21 cellular contexts compared by ENCODE assay signal in the genomic region with DNA sequence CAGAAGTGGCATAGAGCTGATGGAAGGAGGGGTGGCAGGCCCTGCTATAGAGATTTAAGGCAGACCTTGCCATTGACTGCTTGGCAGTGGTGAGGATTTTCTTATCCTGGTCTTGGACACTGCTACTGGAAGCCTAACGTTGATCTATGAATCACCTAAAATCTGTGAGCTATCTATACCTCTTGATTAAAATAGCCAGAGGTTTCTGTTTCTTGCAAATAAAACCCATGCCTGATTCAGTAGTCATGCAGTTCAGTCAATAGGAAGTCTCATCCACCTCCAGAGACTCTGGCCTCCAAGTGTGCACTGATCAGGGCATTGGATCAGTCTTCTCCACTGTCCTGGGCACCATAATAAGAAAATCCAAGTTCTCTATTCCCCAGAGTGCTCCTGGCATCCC.
DNase-seq lines count a peak whose midpoint lies in the region; ATAC-seq and TF ChIP-seq lines count a peak whose summit lies in the region.
"Had no signal": no experiment of that assay in that cellular context is flagged by ENCODE, and none has a peak within 500 bp of the region (broad histone marks: within the 10 kb centered on the region; RNA-seq: fewer than 3 reads in every experiment).

No MANE protein-coding gene starts in this region.

- ATAC-seq in activated T-cell treated with anti-CD3 and anti-CD28 coated beads, Interleukin-2, amount 50 U/mL, for 4 hours: no peak
- no peak for ATAC-seq in HG02885 (IDR thresholded peaks at IDR 0.05; ENCODE audit: poor library complexity, unreplicated experiment)
- ATAC-seq: activated CD8-positive, alpha-beta T cell treated with anti-CD3 and anti-CD28 coated beads for 36 hours; left ventricle myocardium superior had no signal

- no peak overlapping the region for H3K4me3 Mint-ChIP-seq in activated T-cell treated with anti-CD3 and anti-CD28 coated beads, Interleukin-2, amount 50 U/mL, for 4 hours
- H3K4me3 Mint-ChIP-seq: activated CD8-positive, alpha-beta T cell treated with anti-CD3 and anti-CD28 coated beads for 36 hours; endodermal cell; stimulated activated naive CD8-positive, alpha-beta T cell treated with anti-CD3 and anti-CD28 coated beads, Interleukin-15, Interleukin-2, amounts not matched to agents 100 ng/mL and 50 ng/mL, for 24 hours had no signal

- no peaks in the 10 kb centered on the region for H3K27me3 Mint-ChIP-seq in activated T-cell treated with anti-CD3 and anti-CD28 coated beads, Interleukin-2, amount 50 U/mL, for 4 hours (ENCODE audit: low read depth)
- H3K27me3 Mint-ChIP-seq: activated CD8-positive, alpha-beta T cell treated with anti-CD3 and anti-CD28 coated beads for 36 hours; stimulated activated naive CD8-positive, alpha-beta T cell treated with anti-CD3 and anti-CD28 coated beads, Interleukin-15, Interleukin-2, amounts not matched to agents 100 ng/mL and 50 ng/mL, for 24 hours had no signal

- H3K9me3 Mint-ChIP-seq in activated T-cell treated with anti-CD3 and anti-CD28 coated beads, Interleukin-2, amount 50 U/mL, for 4 hours: no peaks in the 10 kb centered on the region
- H3K9me3 Mint-ChIP-seq: endodermal cell had no signal

- H3K4me3 ChIP-seq in fibroblast of mammary gland (ENCODE audit: control insufficient read depth, low read depth, low read length) (no peak overlapping the region), skeletal muscle satellite cell (ENCODE audit: low read length) (no peak overlapping the region)
- H3K4me3 ChIP-seq: coronary artery, thyroid gland had no signal

- TF ChIP-seq CTCF in fibroblast of mammary gland (conservative IDR thresholded peaks at IDR 0.05; ENCODE audit: control insufficient read depth, insufficient read depth, low read depth, low read length): no peak

- DNase-seq in GM03348 (ENCODE audit: low spot score): peak; percentile 9
- peak; percentile 63 for DNase-seq in RPMI7951 (ENCODE audit: low read depth)
- peak; percentile 39 for DNase-seq in fibroblast of mammary gland (ENCODE audit: low read depth)
- no peak for DNase-seq in activated T-cell treated with anti-CD3 and anti-CD28 coated beads, Interleukin-2, amount 50 U/mL, for 4 hours
- DNase-seq in Kasumi-1 (lab: John Stamatoyannopoulos, UW): no peak
- DNase-seq: activated CD8-positive, alpha-beta T cell treated with anti-CD3 and anti-CD28 coated beads for 36 hours; activated gamma-delta T cell; activated T-cell treated with anti-CD3 and anti-CD28 coated beads for 4 hours; DMS79 treated with DMSO at 0.1 percent for 48 hours; endodermal cell; left ventricle myocardium superior; NCI-H1436 treated with DMSO at 0.1 percent for 48 hours; NCI-H2171 treated with DMSO at 0.1 percent for 48 hours; NCI-H526; stimulated activated CD4-positive, alpha-beta T cell treated with anti-CD3 and anti-CD28 coated beads, Interleukin-12 subunit alpha, Interleukin-12 subunit beta, amount 100 ng/mL, for 4 hours; thyroid gland had no signal

- H3K4me1 ChIP-seq in skeletal muscle satellite cell (ENCODE audit: control insufficient read depth, insufficient read depth, low read length): peaks cover 41% of the 10 kb centered on the region

- peak overlapping the region; percentile 26 for H3K4me2 ChIP-seq in skeletal muscle satellite cell (ENCODE audit: low read length)

- no peaks in the 10 kb centered on the region for H3K36me3 Mint-ChIP-seq in activated T-cell treated with anti-CD3 and anti-CD28 coated beads, Interleukin-2, amount 50 U/mL, for 4 hours (ENCODE audit: insufficient read depth)

- peak overlapping the region; percentile 27 for H3K9ac ChIP-seq in skeletal muscle satellite cell (ENCODE audit: low read depth, low read length)

- no peaks in the 10 kb centered on the region for H3K36me3 ChIP-seq in skeletal muscle satellite cell (ENCODE audit: insufficient read depth, low read length)
- H3K36me3 ChIP-seq: neutrophil, thyroid gland had no signal

- peaks cover 21% of the 10 kb centered on the region for H3K4me1 Mint-ChIP-seq in activated T-cell treated with anti-CD3 and anti-CD28 coated beads, Interleukin-2, amount 50 U/mL, for 4 hours (ENCODE audit: low read depth)

- no peaks in the 10 kb centered on the region for H3K9me3 ChIP-seq in skeletal muscle satellite cell (replicated peaks; ENCODE audit: low read length)
- H3K9me3 ChIP-seq: neutrophil, thyroid gland had no signal

- H3K27me3 ChIP-seq in skeletal muscle satellite cell (ENCODE audit: control insufficient read depth, insufficient read depth, low read length): no peaks in the 10 kb centered on the region
- H3K27me3 ChIP-seq: neutrophil, thyroid gland had no signal

Comparison
In these comparisons a context has a peak if more than half of its experiments do, and no peak if none do; other contexts are left out.
1. DNase-seq: peak in GM03348 (single experiment), RPMI7951 (single experiment) and fibroblast of mammary gland (single experiment); none in activated T-cell treated with anti-CD3 and anti-CD28 coated beads, Interleukin-2, amount 50 U/mL, for 4 hours (single experiment) and Kasumi-1 (0 of 2).